ENCODE assay signal across 24 cellular contexts in the genomic region with DNA sequence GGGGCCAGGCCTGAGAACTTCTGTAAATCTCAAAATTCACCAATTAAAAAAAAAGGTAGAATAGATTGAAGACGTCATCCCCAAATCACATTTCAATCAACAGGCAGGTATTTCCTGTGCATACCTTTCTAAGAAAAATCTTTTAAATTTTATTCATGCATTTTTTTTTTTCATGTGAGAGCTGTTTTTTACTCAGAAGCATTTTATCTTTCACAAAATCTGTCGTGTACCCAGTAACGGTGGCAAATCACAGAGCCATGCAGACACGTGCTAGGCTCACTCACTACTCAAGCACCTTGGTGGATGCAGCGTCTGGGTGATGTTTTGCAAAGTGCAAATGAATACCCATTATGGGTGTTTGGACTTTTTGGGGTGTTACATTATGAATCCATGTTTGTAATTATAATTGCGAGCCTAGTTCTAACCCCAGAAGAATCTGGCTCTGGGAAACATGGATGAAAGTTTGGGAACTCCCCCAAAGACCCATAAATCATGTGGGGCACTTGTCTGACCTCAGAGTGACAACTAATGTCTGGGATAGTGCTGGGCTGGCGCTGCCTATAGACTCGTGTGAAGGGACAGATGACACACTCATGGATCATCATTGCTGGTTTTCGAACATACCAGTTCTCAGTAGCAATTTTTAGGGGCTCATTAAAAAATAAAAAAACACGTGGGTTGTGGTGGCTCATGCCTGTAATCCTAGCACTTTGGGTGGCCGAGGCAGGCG.
DNase-seq lines count a peak whose midpoint lies in the region; ATAC-seq, FAIRE-seq and TF ChIP-seq lines count a peak whose summit lies in the region.
"Had no signal": no experiment of that assay in that cellular context is flagged by ENCODE, and none has a peak within 500 bp of the region (broad histone marks: within the 10 kb centered on the region; RNA-seq: fewer than 3 reads in every experiment).

No MANE protein-coding gene starts in this region.

- intact Hi-C loops in activated CD4-positive, alpha-beta T cell treated with anti-CD3 and anti-CD28 coated beads, Interleukin-2, amount 10 ng/mL, durations not matched to agents 24 days and 14 days (cut with micrococcal nuclease) = no loop called here
- intact Hi-C loops in CD4-positive, alpha-beta memory T cell (cut with micrococcal nuclease) = no loop called here
- intact Hi-C loops in pancreas (cut with DNase I) = no loop called here

- CTCF ChIA-PET in activated CD4-positive, alpha-beta T cell treated with anti-CD3 and anti-CD28 coated beads, Interleukin-2, amount 10 ng/mL, durations not matched to agents 7 days and 5 days (lab: Charles Lee) = no interaction called here
- CTCF ChIA-PET in CD4-positive, alpha-beta memory T cell (lab: Charles Lee; ENCODE audit: partially characterized antibody) = interaction anchor here (1.6 kb wide), 1 partner anchor 14 kb away, joined by 4 read pairs; no protein-coding TSS in a partner anchor

- no peaks in the 10 kb centered on the region for H3K27me3 ChIP-seq in CD4-positive, alpha-beta memory T cell (ENCODE audit: insufficient read depth, low read length)
- no peaks in the 10 kb centered on the region for H3K27me3 ChIP-seq in pancreas
- H3K27me3 ChIP-seq: breast epithelium, thyroid gland had no signal

- H3K4me1 ChIP-seq in CD4-positive, alpha-beta memory T cell (ENCODE audit: insufficient read depth, low read length) = peaks cover 11% of the 10 kb centered on the region
- H3K4me1 ChIP-seq in pancreas = no peaks in the 10 kb centered on the region
- H3K4me1 ChIP-seq: breast epithelium, thyroid gland had no signal

- H3K27ac ChIP-seq in CD4-positive, alpha-beta memory T cell (ENCODE audit: low read depth, low read length) = no peak overlapping the region
- H3K27ac ChIP-seq in pancreas = no peak overlapping the region
- H3K27ac ChIP-seq: breast epithelium, thyroid gland had no signal

- peak overlapping the region in 1 of 2 donors; percentile 6 for H3K4me3 ChIP-seq in CD4-positive, alpha-beta memory T cell (ENCODE audit: low read length in 2 of 2)
- H3K4me3 ChIP-seq in pancreas = no peak overlapping the region
- H3K4me3 ChIP-seq: breast epithelium, lung, thyroid gland had no signal

- no peak for FAIRE-seq in pancreas (lab: Jason Lieb, UNC)

- H3K4me1 Mint-ChIP-seq in activated CD4-positive, alpha-beta T cell treated with anti-CD3 and anti-CD28 coated beads, Interleukin-2, amount 10 ng/mL, durations not matched to agents 7 days and 5 days = peaks cover 5% of the 10 kb centered on the region
- H3K4me1 Mint-ChIP-seq in activated CD4-positive, alpha-beta T cell treated with anti-CD3 and anti-CD28 coated beads, Interleukin-2, amount 10 ng/mL, durations not matched to agents 24 days and 14 days = peaks cover 5% of the 10 kb centered on the region
- peaks cover 9 to 23% (median 16%) of the 10 kb centered on the region in 4 donors for H3K4me1 Mint-ChIP-seq in CD4-positive, alpha-beta memory T cell

- ATAC-seq in pancreas = no peak
- ATAC-seq: stimulated activated memory B cell treated with anti-CD40 and anti-IgM and Interleukin-4, amounts not matched to agents 10 μg/mL and 1 μg/mL and 100 μg/mL, for 72 hours had no signal

- H3K36me3 Mint-ChIP-seq in activated CD4-positive, alpha-beta T cell treated with anti-CD3 and anti-CD28 coated beads, Interleukin-2, amount 10 ng/mL, durations not matched to agents 7 days and 5 days (ENCODE audit: low read depth) = no peaks in the 10 kb centered on the region
- no peaks in the 10 kb centered on the region for H3K36me3 Mint-ChIP-seq in activated CD4-positive, alpha-beta T cell treated with anti-CD3 and anti-CD28 coated beads, Interleukin-2, amount 10 ng/mL, durations not matched to agents 24 days and 14 days (ENCODE audit: low read depth)
- no peaks in the 10 kb centered on the region for H3K36me3 Mint-ChIP-seq in CD4-positive, alpha-beta memory T cell
- H3K36me3 Mint-ChIP-seq: stimulated activated memory B cell treated with anti-CD40 and anti-IgM and Interleukin-4, amounts not matched to agents 10 μg/mL and 1 μg/mL and 100 μg/mL, for 72 hours had no signal

- peaks cover 3% of the 10 kb centered on the region for H3K9me3 Mint-ChIP-seq in activated CD4-positive, alpha-beta T cell treated with anti-CD3 and anti-CD28 coated beads, Interleukin-2, amount 10 ng/mL, durations not matched to agents 7 days and 5 days
- H3K9me3 Mint-ChIP-seq in activated CD4-positive, alpha-beta T cell treated with anti-CD3 and anti-CD28 coated beads, Interleukin-2, amount 10 ng/mL, durations not matched to agents 24 days and 14 days = no peaks in the 10 kb centered on the region
- H3K9me3 Mint-ChIP-seq in CD4-positive, alpha-beta memory T cell = no peaks in the 10 kb centered on the region
- H3K9me3 Mint-ChIP-seq: CD8-positive, alpha-beta memory T cell; stimulated activated memory B cell treated with anti-CD40 and anti-IgM and Interleukin-4, amounts not matched to agents 10 μg/mL and 1 μg/mL and 100 μg/mL, for 72 hours; T-helper 1 cell treated with Interleukin-12 subunit alpha and Interleukin-12 subunit beta and Interleukin-4 antibody, amounts not matched to agents 30 μg/mL and 1 μg/mL, for 36 hours had no signal

- peak; percentile 15 for DNase-seq in activated CD4-positive, alpha-beta T cell treated with anti-CD3 and anti-CD28 coated beads, Interleukin-2, amount 10 ng/mL, durations not matched to agents 7 days and 5 days
- DNase-seq in activated CD4-positive, alpha-beta T cell treated with anti-CD3 and anti-CD28 coated beads, Interleukin-2, amount 10 ng/mL, durations not matched to agents 24 days and 14 days = no peak
- peak; percentile 32 to 70 (median 54) for DNase-seq in CD4-positive, alpha-beta memory T cell
- DNase-seq in M059J (ENCODE audit: low read depth) (peak; percentile 44), OCI-M2 (lab: John Stamatoyannopoulos, UW; ENCODE audit: unreplicated experiment) (no peak), pancreas (no peak), KG1 (lab: John Stamatoyannopoulos, UW) (no peak)
- peak; percentile 60 for DNase-seq in central memory CD4-positive, alpha-beta T cell
- DNase-seq: ACHN, cortex of kidney, DMS79, hippocampal formation, islet precursor cell, NCI-H1417, NCI-H2107, NCI-H524, occipital lobe, SHP77, thyroid gland had no signal

- no peak overlapping the region for H3K4me3 Mint-ChIP-seq in activated CD4-positive, alpha-beta T cell treated with anti-CD3 and anti-CD28 coated beads, Interleukin-2, amount 10 ng/mL, durations not matched to agents 7 days and 5 days
- H3K4me3 Mint-ChIP-seq in activated CD4-positive, alpha-beta T cell treated with anti-CD3 and anti-CD28 coated beads, Interleukin-2, amount 10 ng/mL, durations not matched to agents 24 days and 14 days = no peak overlapping the region
- H3K4me3 Mint-ChIP-seq in CD4-positive, alpha-beta memory T cell = peak overlapping the region in 3 of 8 donors; percentile 8 to 33 (median 30)
- H3K4me3 Mint-ChIP-seq: stimulated activated memory B cell treated with anti-CD40 and anti-IgM and Interleukin-4, amounts not matched to agents 10 μg/mL and 1 μg/mL and 100 μg/mL, for 72 hours; T-helper 1 cell treated with Interleukin-12 subunit alpha and Interleukin-12 subunit beta and Interleukin-4 antibody, amounts not matched to agents 30 μg/mL and 1 μg/mL, for 36 hours had no signal

- TF ChIP-seq CTCF in pancreas (IDR thresholded peaks at IDR 0.05) = no peak

- peaks cover 3% of the 10 kb centered on the region for H3K27me3 Mint-ChIP-seq in activated CD4-positive, alpha-beta T cell treated with anti-CD3 and anti-CD28 coated beads, Interleukin-2, amount 10 ng/mL, durations not matched to agents 7 days and 5 days
- H3K27me3 Mint-ChIP-seq in activated CD4-positive, alpha-beta T cell treated with anti-CD3 and anti-CD28 coated beads, Interleukin-2, amount 10 ng/mL, durations not matched to agents 24 days and 14 days = no peaks in the 10 kb centered on the region
- H3K27me3 Mint-ChIP-seq in CD4-positive, alpha-beta memory T cell = no peaks in the 10 kb centered on the region
- H3K27me3 Mint-ChIP-seq: stimulated activated memory B cell treated with anti-CD40 and anti-IgM and Interleukin-4, amounts not matched to agents 10 μg/mL and 1 μg/mL and 100 μg/mL, for 72 hours had no signal

- WGBS in pancreas, 2 donors = 71 to 78% methylated on average over 12 of the region's 12 CpGs

- POLR2A ChIA-PET in activated CD4-positive, alpha-beta T cell treated with anti-CD3 and anti-CD28 coated beads, Interleukin-2, amount 10 ng/mL, durations not matched to agents 7 days and 5 days (lab: Charles Lee) = no interaction called here
- POLR2A ChIA-PET in CD4-positive, alpha-beta memory T cell (lab: Charles Lee; ENCODE audit: partially characterized antibody) = no interaction called here

- H3K27ac Mint-ChIP-seq in activated CD4-positive, alpha-beta T cell treated with anti-CD3 and anti-CD28 coated beads, Interleukin-2, amount 10 ng/mL, durations not matched to agents 7 days and 5 days = no peak overlapping the region
- no peak overlapping the region for H3K27ac Mint-ChIP-seq in activated CD4-positive, alpha-beta T cell treated with anti-CD3 and anti-CD28 coated beads, Interleukin-2, amount 10 ng/mL, durations not matched to agents 24 days and 14 days
- H3K27ac Mint-ChIP-seq in CD4-positive, alpha-beta memory T cell = peak overlapping the region in 4 of 7 donors; percentile 22 to 93 (median 71)
- H3K27ac Mint-ChIP-seq: stimulated activated memory B cell treated with anti-CD40 and anti-IgM and Interleukin-4, amounts not matched to agents 10 μg/mL and 1 μg/mL and 100 μg/mL, for 72 hours; T-helper 1 cell treated with Interleukin-12 subunit alpha and Interleukin-12 subunit beta and Interleukin-4 antibody, amounts not matched to agents 30 μg/mL and 1 μg/mL, for 36 hours had no signal

- no peaks in the 10 kb centered on the region for H3K36me3 ChIP-seq in CD4-positive, alpha-beta memory T cell (ENCODE audit: insufficient read depth, low read length)
- no peaks in the 10 kb centered on the region for H3K36me3 ChIP-seq in pancreas
- H3K36me3 ChIP-seq: breast epithelium, thyroid gland had no signal

- no peaks in the 10 kb centered on the region for H3K9me3 ChIP-seq in CD4-positive, alpha-beta memory T cell (ENCODE audit: control insufficient read depth in 1 of 2, low read length in 2 of 2)
- no peaks in the 10 kb centered on the region for H3K9me3 ChIP-seq in pancreas
- H3K9me3 ChIP-seq: breast epithelium, thyroid gland had no signal

Comparison
In these comparisons a context has a peak if more than half of its experiments do, and no peak if none do; other contexts are left out.
1. DNase-seq: peak in activated CD4-positive, alpha-beta T cell treated with anti-CD3 and anti-CD28 coated beads, Interleukin-2, amount 10 ng/mL, durations not matched to agents 7 days and 5 days (single experiment), CD4-positive, alpha-beta memory T cell (5 of 5), M059J (single experiment) and central memory CD4-positive, alpha-beta T cell (single experiment); none in activated CD4-positive, alpha-beta T cell treated with anti-CD3 and anti-CD28 coated beads, Interleukin-2, amount 10 ng/mL, durations not matched to agents 24 days and 14 days (single experiment), OCI-M2 (single experiment), pancreas (0 of 6) and KG1 (single experiment).
2. H3K27ac Mint-ChIP-seq: peak in CD4-positive, alpha-beta memory T cell (4 of 7); none in activated CD4-positive, alpha-beta T cell treated with anti-CD3 and anti-CD28 coated beads, Interleukin-2, amount 10 ng/mL, durations not matched to agents 7 days and 5 days (single experiment) and activated CD4-positive, alpha-beta T cell treated with anti-CD3 and anti-CD28 coated beads, Interleukin-2, amount 10 ng/mL, durations not matched to agents 24 days and 14 days (single experiment).